8 cellular contexts compared by ENCODE assay signal in genomic region chr15:40567111-40567510, GRCh38. TPM values are rescaled to one million over a fixed set of nuclear protein-coding genes. Genes with fewer than 3 reads are reported as not detected.
DNase-seq lines count a peak whose midpoint lies in the region; ATAC-seq, FAIRE-seq and TF ChIP-seq lines count a peak whose summit lies in the region.

No MANE protein-coding gene starts in this region.

- no peak overlapping the region for H3K27ac Mint-ChIP-seq in activated T-helper 1 cell treated with anti-CD3 and anti-CD28 coated beads, Interleukin-12 subunit alpha, Interleukin-12 subunit beta, Interleukin-2, Interleukin-4 antibody, amounts not matched to agents 30 ng/mL and 10 ng/mL and 1 ng/mL, durations not matched to agents 14 hours and 24 hours and 36 hours
- H3K27ac Mint-ChIP-seq in naive B cell = peak overlapping the region in 3 of 6 donors; percentile 24 to 85 (median 57)

- TF ChIP-seq POLR2A in adrenal gland (IDR thresholded peaks at IDR 0.05) (no peak), suprapubic skin (IDR thresholded peaks at IDR 0.05) (no peak)

- intact Hi-C loops in activated T-helper 1 cell treated with anti-CD3 and anti-CD28 coated beads, Interleukin-12 subunit alpha, Interleukin-12 subunit beta, Interleukin-2, Interleukin-4 antibody, amounts not matched to agents 30 ng/mL and 10 ng/mL and 1 ng/mL, durations not matched to agents 14 hours and 24 hours and 36 hours (cut with micrococcal nuclease) = loop anchor here (5.0 to 10.0 kb wide), 5 partner anchors 325 to 782 kb away; partner anchors contain the start of genes CHP1, EXD1, FSIP1 and INO80
- intact Hi-C loops in adrenal gland (cut with DNase I) = no loop called here

- ATAC-seq in naive B cell (ENCODE audit: low read depth in 2 of 2) = no peak

- H3K4me3 Mint-ChIP-seq in activated T-helper 1 cell treated with anti-CD3 and anti-CD28 coated beads, Interleukin-12 subunit alpha, Interleukin-12 subunit beta, Interleukin-2, Interleukin-4 antibody, amounts not matched to agents 30 ng/mL and 10 ng/mL and 1 ng/mL, durations not matched to agents 14 hours and 24 hours and 36 hours = peak overlapping the region; percentile 3
- H3K4me3 Mint-ChIP-seq in naive B cell = peak overlapping the region in 6 of 8 donors; percentile 10 to 88 (median 28)

- H3K9me3 Mint-ChIP-seq in activated T-helper 1 cell treated with anti-CD3 and anti-CD28 coated beads, Interleukin-12 subunit alpha, Interleukin-12 subunit beta, Interleukin-2, Interleukin-4 antibody, amounts not matched to agents 30 ng/mL and 10 ng/mL and 1 ng/mL, durations not matched to agents 14 hours and 24 hours and 36 hours = no peaks in the 10 kb centered on the region
- H3K9me3 Mint-ChIP-seq in naive B cell = no peaks in the 10 kb centered on the region

- no peaks in the 10 kb centered on the region for H3K27me3 Mint-ChIP-seq in activated T-helper 1 cell treated with anti-CD3 and anti-CD28 coated beads, Interleukin-12 subunit alpha, Interleukin-12 subunit beta, Interleukin-2, Interleukin-4 antibody, amounts not matched to agents 30 ng/mL and 10 ng/mL and 1 ng/mL, durations not matched to agents 14 hours and 24 hours and 36 hours (ENCODE audit: insufficient read depth)
- no peaks in the 10 kb centered on the region for H3K27me3 Mint-ChIP-seq in naive B cell

- no peak overlapping the region for H3K27ac ChIP-seq in adrenal gland
- no peak overlapping the region for H3K27ac ChIP-seq in suprapubic skin

- H3K9me3 ChIP-seq in adrenal gland (replicated peaks in 1 of 3) (no peaks in the 10 kb centered on the region), suprapubic skin (no peaks in the 10 kb centered on the region)

- TF ChIP-seq CTCF in adrenal gland (IDR thresholded peaks at IDR 0.05) (no peak), suprapubic skin (IDR thresholded peaks at IDR 0.05) (no peak)

- WGBS in adrenal gland, 4 donors = 23 to 37% (median 29%) methylated on average over 3 to 7 of the region's 7 CpGs
- WGBS in suprapubic skin = 43% methylated on average over 4 of the region's 7 CpGs

- FAIRE-seq in G401.6 (lab: Jason Lieb, UNC) = peak; percentile 6

- no peak for TF ChIP-seq EP300 in suprapubic skin (IDR thresholded peaks at IDR 0.05)

- H3K27me3 ChIP-seq in adrenal gland = no peaks in the 10 kb centered on the region
- H3K27me3 ChIP-seq in suprapubic skin = no peaks in the 10 kb centered on the region

- H3K4me1 ChIP-seq in adrenal gland (replicated peaks in 1 of 2) (peaks cover 14 to 38% of the 10 kb centered on the region in 2 donors), suprapubic skin (peaks cover 34% of the 10 kb centered on the region)

- H3K4me1 Mint-ChIP-seq in activated T-helper 1 cell treated with anti-CD3 and anti-CD28 coated beads, Interleukin-12 subunit alpha, Interleukin-12 subunit beta, Interleukin-2, Interleukin-4 antibody, amounts not matched to agents 30 ng/mL and 10 ng/mL and 1 ng/mL, durations not matched to agents 14 hours and 24 hours and 36 hours (ENCODE audit: low read depth) = peaks cover 59% of the 10 kb centered on the region
- peaks cover 34 to 74% (median 47%) of the 10 kb centered on the region in 3 donors for H3K4me1 Mint-ChIP-seq in naive B cell

- DNase-seq in LHCN-M2 (ENCODE audit: low read depth) (peak; percentile 35), naive B cell (no peak), ecto neural progenitor cell (ENCODE audit: low spot score) (no peak), adrenal gland (no peak), suprapubic skin (ENCODE audit: low spot score in 2 of 2) (no peak)
- DNase-seq in activated T-helper 1 cell treated with anti-CD3 and anti-CD28 coated beads, Interleukin-12 subunit alpha, Interleukin-12 subunit beta, Interleukin-2, Interleukin-4 antibody, amounts not matched to agents 30 ng/mL and 10 ng/mL and 1 ng/mL, durations not matched to agents 14 hours and 24 hours and 36 hours (ENCODE audit: low spot score) = no peak
- DNase-seq in stimulated activated CD8-positive, alpha-beta memory T cell treated with anti-CD3 and anti-CD28 coated beads, Interleukin-4, amount 100 ng/mL, for 48 hours = no peak

- H3K36me3 ChIP-seq in adrenal gland (replicated peaks in 1 of 2) = no peaks in the 10 kb centered on the region
- peaks cover 6% of the 10 kb centered on the region for H3K36me3 ChIP-seq in suprapubic skin

- peaks cover 4% of the 10 kb centered on the region for H3K36me3 Mint-ChIP-seq in activated T-helper 1 cell treated with anti-CD3 and anti-CD28 coated beads, Interleukin-12 subunit alpha, Interleukin-12 subunit beta, Interleukin-2, Interleukin-4 antibody, amounts not matched to agents 30 ng/mL and 10 ng/mL and 1 ng/mL, durations not matched to agents 14 hours and 24 hours and 36 hours (ENCODE audit: low read depth)
- no peaks in the 10 kb centered on the region for H3K36me3 Mint-ChIP-seq in naive B cell

- no peak overlapping the region for H3K4me3 ChIP-seq in adrenal gland
- no peak overlapping the region for H3K4me3 ChIP-seq in suprapubic skin

RNA-seq across cellular contexts. Expression of gene RPUSD2, which starts 2.0 kb away (rescaled TPM):
- total RNA-seq in LHCN-M2 (2014; rRNA removed) (11.5 and 12.6 TPM in 2 replicates), adrenal gland (10 to 100 TPM; 10.0 to 20.7 (median 12.4) TPM), suprapubic skin (10 to 100 TPM in 3 of 4 donors, 1 to 10 TPM in 1; 8.1 to 14.0 (median 12.1) TPM)
- 7.2 TPM for polyA plus RNA-seq in LHCN-M2 (2012)
- 19.5 and 22.6 TPM in 2 replicates for total RNA-seq in activated T-helper 1 cell treated with anti-CD3 and anti-CD28 coated beads, Interleukin-12 subunit alpha, Interleukin-12 subunit beta, Interleukin-2, Interleukin-4 antibody, amounts not matched to agents 30 ng/mL and 10 ng/mL and 1 ng/mL, durations not matched to agents 14 hours and 24 hours and 36 hours
- polyA plus RNA-seq in naive B cell (ENCODE audit: low read depth in 6 of 6) (10 to 100 TPM; 18.0 to 29.3 (median 25.6) TPM), adrenal gland (10 to 100 TPM in 2 of 3 donors, 1 to 10 TPM in 1; 5.7 to 18.5 (median 11.0) TPM)

RNA-seq across cellular contexts. Expression of gene CCDC32, which starts 2.3 kb away (rescaled TPM):
- total RNA-seq in LHCN-M2 (2014; rRNA removed) (12.9 and 14.1 TPM in 2 replicates), adrenal gland (10 to 100 TPM; 28.4 to 42.8 (median 38.2) TPM), suprapubic skin (10 to 100 TPM; 13.4 to 27.6 (median 19.6) TPM)
- 18.8 TPM for polyA plus RNA-seq in LHCN-M2 (2012)
- total RNA-seq in activated T-helper 1 cell treated with anti-CD3 and anti-CD28 coated beads, Interleukin-12 subunit alpha, Interleukin-12 subunit beta, Interleukin-2, Interleukin-4 antibody, amounts not matched to agents 30 ng/mL and 10 ng/mL and 1 ng/mL, durations not matched to agents 14 hours and 24 hours and 36 hours = 28.4 and 36.9 TPM in 2 replicates
- polyA plus RNA-seq in naive B cell (ENCODE audit: low read depth in 6 of 6) (100 to 1,000 TPM; 199 to 261 (median 219) TPM), adrenal gland (10 to 100 TPM; 33.1 to 41.7 (median 37.7) TPM)

RNA-seq across cellular contexts. Expression of gene KNL1, which starts 26.9 kb away (rescaled TPM):
- total RNA-seq in LHCN-M2 (2014; rRNA removed) = 63.7 and 65.0 TPM in 2 replicates
- polyA plus RNA-seq in LHCN-M2 (2012) = 4.0 TPM
- 21.6 and 22.4 TPM in 2 replicates for total RNA-seq in activated T-helper 1 cell treated with anti-CD3 and anti-CD28 coated beads, Interleukin-12 subunit alpha, Interleukin-12 subunit beta, Interleukin-2, Interleukin-4 antibody, amounts not matched to agents 30 ng/mL and 10 ng/mL and 1 ng/mL, durations not matched to agents 14 hours and 24 hours and 36 hours
- polyA plus RNA-seq in naive B cell (ENCODE audit: low read depth in 6 of 6) = 1 to 10 TPM in 5 of 6 donors, under 1 TPM in 1; 0.96 to 2.1 (median 1.5) TPM
- 1 to 10 TPM in 7 of 8 donors, under 1 TPM in 1; 0.69 to 2.1 (median 1.6) TPM for total RNA-seq in adrenal gland
- under 1 TPM; 0.13 to 0.77 (median 0.16) TPM for polyA plus RNA-seq in adrenal gland
- 1 to 10 TPM; 2.5 to 4.9 (median 3.1) TPM for total RNA-seq in suprapubic skin
